1 cellular context compared by ENCODE assay signal in the genomic region with DNA sequence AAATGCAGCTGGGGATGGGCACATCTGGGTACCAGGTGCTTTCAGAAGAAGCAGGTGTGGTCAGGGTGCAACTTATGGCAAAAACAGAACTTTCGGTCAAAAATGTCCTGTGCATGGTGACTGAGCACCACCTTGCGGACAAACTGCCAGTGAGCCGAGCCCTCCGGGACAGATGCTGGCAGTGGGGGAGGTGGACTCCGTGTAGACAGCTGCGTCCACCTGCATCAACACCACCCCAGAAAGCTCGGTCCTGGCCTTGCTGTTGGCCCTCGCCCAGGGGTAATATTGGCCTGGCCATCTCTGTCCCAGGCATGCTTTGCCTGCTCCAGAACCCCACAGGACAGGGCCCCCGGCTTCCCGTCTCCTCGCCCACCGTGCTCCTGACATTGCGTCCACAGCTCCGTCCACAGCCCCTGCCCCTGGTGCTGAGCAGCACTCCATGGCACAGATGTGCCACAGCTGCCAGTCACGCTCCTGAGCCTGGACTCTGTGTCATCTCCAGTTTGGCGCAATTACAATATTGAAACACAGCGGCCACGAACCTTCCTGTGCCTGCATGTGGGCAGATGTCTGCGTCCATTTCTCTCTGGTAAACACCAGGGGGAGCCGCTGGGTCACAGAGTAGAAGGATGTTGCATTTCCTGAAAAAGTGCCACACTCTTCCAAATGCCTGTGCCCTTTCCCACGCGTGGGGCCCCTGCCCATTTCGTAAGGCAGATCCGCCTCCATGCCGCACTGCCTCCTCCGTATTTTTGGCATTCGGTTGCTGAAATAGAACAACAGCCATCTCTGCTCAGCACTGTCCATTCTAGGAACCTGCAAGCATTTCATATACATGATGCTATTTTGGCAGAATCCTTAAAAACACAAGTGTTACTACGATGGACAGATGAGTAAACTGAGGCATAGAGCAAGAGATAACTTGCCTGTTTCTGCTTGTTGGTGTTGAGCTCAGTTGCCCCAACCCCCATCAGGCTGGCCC.
A peak's percentile ranks its signal among the peaks of the same experiment; 100 is the strongest.
TF ChIP-seq lines count a peak whose summit lies in the region.

No MANE protein-coding gene starts in this region.

TF ChIP-seq in HEK293, 187 proteins besides CTCF, POLR2A, EP300 and RAD21 (continued from another document):
- TF ChIP-seq, protein P1, sequence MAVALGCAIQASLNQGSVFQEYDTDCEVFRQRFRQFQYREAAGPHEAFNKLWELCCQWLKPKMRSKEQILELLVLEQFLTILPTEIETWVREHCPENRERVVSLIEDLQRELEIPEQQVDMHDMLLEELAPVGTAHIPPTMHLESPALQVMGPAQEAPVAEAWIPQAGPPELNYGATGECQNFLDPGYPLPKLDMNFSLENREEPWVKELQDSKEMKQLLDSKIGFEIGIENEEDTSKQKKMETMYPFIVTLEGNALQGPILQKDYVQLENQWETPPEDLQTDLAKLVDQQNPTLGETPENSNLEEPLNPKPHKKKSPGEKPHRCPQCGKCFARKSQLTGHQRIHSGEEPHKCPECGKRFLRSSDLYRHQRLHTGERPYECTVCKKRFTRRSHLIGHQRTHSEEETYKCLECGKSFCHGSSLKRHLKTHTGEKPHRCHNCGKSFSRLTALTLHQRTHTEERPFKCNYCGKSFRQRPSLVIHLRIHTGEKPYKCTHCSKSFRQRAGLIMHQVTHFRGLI (tag by site-specific recombination; IDR thresholded peaks at IDR 0.05) = no peak
- TF ChIP-seq ZNF202 (tag by site-specific recombination; IDR thresholded peaks at IDR 0.05; ENCODE audit: borderline replicate concordance) (no peak), ZNF350 (tag by site-specific recombination; IDR thresholded peaks at IDR 0.05) (no peak), GLIS1 (tag by site-specific recombination; IDR thresholded peaks at IDR 0.05) (peak; percentile 7; the same call in 1 of the 2 replicates)
TF ChIP-seq in HEK293: peak in this region for 13.
